Comparison of ENCODE assay signal across 8 cellular contexts in genomic region chr1:204506969-204507316, GRCh38. TPM values are rescaled to one million over a fixed set of nuclear protein-coding genes. Genes with fewer than 3 reads are reported as not detected.
A peak's percentile ranks its signal among the peaks of the same experiment; 100 is the strongest.
DNase-seq lines count a peak whose midpoint lies in the region; ATAC-seq and TF ChIP-seq lines count a peak whose summit lies in the region.

No MANE protein-coding gene starts in this region.

- peaks cover 70% of the 10 kb centered on the region for H3K4me1 ChIP-seq in DOHH2 (ENCODE audit: control insufficient read depth, low read length)
- no peaks in the 10 kb centered on the region for H3K4me1 ChIP-seq in RWPE2 (ENCODE audit: insufficient read depth, poor library complexity, severe bottlenecking)
- peaks cover 10% of the 10 kb centered on the region for H3K4me1 ChIP-seq in neuron (ENCODE audit: insufficient read depth, low read length)
- H3K4me1 ChIP-seq in stomach smooth muscle (ENCODE audit: control insufficient read depth, insufficient read depth, low read length) = peaks cover 6% of the 10 kb centered on the region

- no peaks in the 10 kb centered on the region for H3K9me3 ChIP-seq in DOHH2 (ENCODE audit: control insufficient read depth, insufficient read depth, low read length)
- no peaks in the 10 kb centered on the region for H3K9me3 ChIP-seq in RWPE2 (ENCODE audit: severe bottlenecking)
- no peaks in the 10 kb centered on the region for H3K9me3 ChIP-seq in neuron (ENCODE audit: low read length)
- H3K9me3 ChIP-seq in stomach smooth muscle (ENCODE audit: control insufficient read depth in 2 of 2, low read length in 2 of 2) = no peaks in the 10 kb centered on the region

- ATAC-seq in RWPE2 (ENCODE audit: low read depth) = peak; percentile 78

- peak overlapping the region; percentile 70 for H2AFZ ChIP-seq in neuron (ENCODE audit: low read depth, low read length)

- H3F3A ChIP-seq in DOHH2 (ENCODE audit: control insufficient read depth, insufficient read depth) = peaks cover 16% of the 10 kb centered on the region

- peak overlapping the region; percentile 89 to 93 for H3K9ac ChIP-seq in stomach smooth muscle (ENCODE audit: low read length in 2 of 2)

- H4K20me1 ChIP-seq in DOHH2 (ENCODE audit: control insufficient read depth, insufficient read depth, low read depth, low read length) = no peaks in the 10 kb centered on the region

- H3K4me3 ChIP-seq in DOHH2 (ENCODE audit: low read length) = peak overlapping the region; percentile 90
- peak overlapping the region; percentile 63 for H3K4me3 ChIP-seq in H7 (ENCODE audit: insufficient read depth, low read depth, low read length)
- H3K4me3 ChIP-seq in RWPE2 (ENCODE audit: severe bottlenecking) = peak overlapping the region; percentile 40
- peak overlapping the region; percentile 56 for H3K4me3 ChIP-seq in fibroblast of villous mesenchyme (ENCODE audit: low read depth, low read length)
- peak overlapping the region; percentile 66 for H3K4me3 ChIP-seq in neuron (ENCODE audit: low read length)
- H3K4me3 ChIP-seq in stomach smooth muscle (ENCODE audit: low read length in 2 of 2) = peak overlapping the region; percentile 78 to 79

- TF ChIP-seq CTCF in DOHH2 (IDR thresholded peaks at IDR 0.05; ENCODE audit: low read depth, low read length, poor library complexity, severe bottlenecking) = no peak
- no peak for TF ChIP-seq CTCF in RWPE2 (IDR thresholded peaks at IDR 0.05; ENCODE audit: poor library complexity, severe bottlenecking)
- TF ChIP-seq CTCF in fibroblast of villous mesenchyme (IDR thresholded peaks at IDR 0.05; ENCODE audit: insufficient read depth, low read depth, low read length) = no peak

- H3K27ac ChIP-seq in DOHH2 (ENCODE audit: low read depth, low read length) = peak overlapping the region; percentile 97
- H3K27ac ChIP-seq in RWPE2 (ENCODE audit: poor library complexity, severe bottlenecking) = peak overlapping the region; percentile 49
- peak overlapping the region; percentile 92 for H3K27ac ChIP-seq in stomach smooth muscle (ENCODE audit: low read length)

- peak overlapping the region; percentile 98 for H3K4me2 ChIP-seq in DOHH2 (ENCODE audit: low read length)

- peak; percentile 33 for DNase-seq in H7
- DNase-seq in M059J (ENCODE audit: low read depth) = peak; percentile 87
- no peak for DNase-seq in RWPE2 (ENCODE audit: low spot score)
- peak; percentile 75 for DNase-seq in activated T-helper 9 cell treated with anti-CD3 and anti-CD28 coated beads, Interleukin-2, amount 50 U/mL, for 16 hours (ENCODE audit: low read depth)
- DNase-seq in fibroblast of villous mesenchyme (ENCODE audit: low read depth) = peak; percentile 97

- no peaks in the 10 kb centered on the region for H3K79me2 ChIP-seq in DOHH2 (ENCODE audit: control insufficient read depth, low read length)

- H3K9me2 ChIP-seq in DOHH2 (replicated peaks; ENCODE audit: control insufficient read depth, low read length) = no peaks in the 10 kb centered on the region

- H3K36me3 ChIP-seq in DOHH2 (ENCODE audit: control insufficient read depth, low read length) (peaks cover 7% of the 10 kb centered on the region; the same call in 1 of the 2 replicates), H7 (replicated peaks; ENCODE audit: control insufficient read depth, insufficient read depth, low read length) (no peaks in the 10 kb centered on the region), RWPE2 (ENCODE audit: low read depth) (no peaks in the 10 kb centered on the region), neuron (ENCODE audit: insufficient read depth, low read length) (no peaks in the 10 kb centered on the region), stomach smooth muscle (ENCODE audit: control insufficient read depth in 2 of 2, insufficient read depth in 2 of 2, low read length in 2 of 2) (no peaks in the 10 kb centered on the region)

- H3K27me3 ChIP-seq in DOHH2 (ENCODE audit: control insufficient read depth, low read length) (no peaks in the 10 kb centered on the region), H7 (ENCODE audit: control insufficient read depth, insufficient read depth, low read length) (no peaks in the 10 kb centered on the region), RWPE2 (ENCODE audit: insufficient read depth, poor library complexity, severe bottlenecking) (no peaks in the 10 kb centered on the region), neuron (ENCODE audit: insufficient read depth, low read length) (no peaks in the 10 kb centered on the region), stomach smooth muscle (ENCODE audit: control insufficient read depth in 1 of 2, insufficient read depth in 2 of 2, low read length in 2 of 2) (no peaks in the 10 kb centered on the region)

RNA-seq across cellular contexts. Expression of gene MDM4, which starts 9.3 kb away (rescaled TPM):
- total RNA-seq in H7 (2014; rRNA removed; shearing (Covaris generic)) = 15.9 and 17.6 TPM in 2 replicates
- total RNA-seq in M059J (2014; rRNA removed; shearing (Covaris generic)) = 2.7 and 6.9 TPM in 2 replicates
- total RNA-seq in fibroblast of villous mesenchyme = 29.0 and 32.4 TPM in 2 replicates

RNA-seq across cellular contexts. Expression of gene PIK3C2B, which starts 12.3 kb away (rescaled TPM):
- 14.7 and 18.1 TPM in 2 replicates for total RNA-seq in H7 (2014; rRNA removed; shearing (Covaris generic))
- 3.0 and 4.0 TPM in 2 replicates for total RNA-seq in M059J (2014; rRNA removed; shearing (Covaris generic))
- 7.3 and 8.4 TPM in 2 replicates for total RNA-seq in fibroblast of villous mesenchyme

Comparison
In these comparisons a context has a peak if more than half of its experiments do, and no peak if none do; other contexts are left out.
1. H3K4me3 ChIP-seq: peak in every context shown above with its lines; median percentile 90 in DOHH2; 78 in stomach smooth muscle; 66 in neuron; 63 in H7; 56 in fibroblast of villous mesenchyme; 40 in RWPE2.